Comparison of ENCODE assay signal across 1 cellular context in genomic region chr11:62538470-62539237, GRCh38.
TF ChIP-seq lines count a peak whose summit lies in the region.

No MANE protein-coding gene starts in this region.

TF ChIP-seq in IMR-90, 13 proteins besides CTCF, POLR2A, EP300 and RAD21:
- TF ChIP-seq SMC3 (IDR thresholded peaks at IDR 0.05; ENCODE audit: low read depth, low read length), result no peak
- TF ChIP-seq MAZ (IDR thresholded peaks at IDR 0.05; ENCODE audit: borderline replicate concordance, low read depth, low read length), result no peak
- TF ChIP-seq USF2 (IDR thresholded peaks at IDR 0.05; ENCODE audit: low read depth, low read length), result no peak
- no peak for TF ChIP-seq CEBPB (IDR thresholded peaks at IDR 0.05; ENCODE audit: low read depth, low read length)
- no peak for TF ChIP-seq BHLHE40 (IDR thresholded peaks at IDR 0.05; ENCODE audit: low read depth, low read length)
- no peak for TF ChIP-seq RFX5 (IDR thresholded peaks at IDR 0.05; ENCODE audit: low read depth, low read length)
